Comparison of ENCODE assay signal across 7 cellular contexts in genomic region chr12:55818140-55818728, GRCh38. TPM values are rescaled to one million over a fixed set of nuclear protein-coding genes. Genes with fewer than 3 reads are reported as not detected.
DNase-seq lines count a peak whose midpoint lies in the region; ATAC-seq and TF ChIP-seq lines count a peak whose summit lies in the region.
"Had no signal": no experiment of that assay in that cellular context is flagged by ENCODE, and none has a peak within 500 bp of the region (broad histone marks: within the 10 kb centered on the region; RNA-seq: fewer than 3 reads in every experiment).

No MANE protein-coding gene starts in this region.

- H3K9me3 Mint-ChIP-seq in nephron progenitor cell: no peaks in the 10 kb centered on the region

- peak overlapping the region; percentile 17 for H3K27ac Mint-ChIP-seq in nephron progenitor cell

- peaks cover 32% of the 10 kb centered on the region for H3K4me1 Mint-ChIP-seq in nephron progenitor cell

- ATAC-seq in GM18517 (IDR thresholded peaks at IDR 0.05; ENCODE audit: unreplicated experiment): peak; percentile 8
- ATAC-seq in HG03095 (IDR thresholded peaks at IDR 0.05; ENCODE audit: unreplicated experiment): peak; percentile 19

- H3K4me3 ChIP-seq in astrocyte of the spinal cord (ENCODE audit: low read depth, low read length): peak overlapping the region; percentile 91

- H3K27me3 Mint-ChIP-seq in nephron progenitor cell (ENCODE audit: low read depth, poor library complexity): no peaks in the 10 kb centered on the region
- H3K27me3 Mint-ChIP-seq: activated naive CD8-positive, alpha-beta T cell had no signal

- TF ChIP-seq CTCF in astrocyte of the spinal cord (IDR thresholded peaks at IDR 0.05; ENCODE audit: low read depth, low read length) (no peak), nephron progenitor cell (IDR thresholded peaks at IDR 0.05) (no peak)

- in situ Hi-C loops in astrocyte of the spinal cord (cut with HindIII; ENCODE audit: low sequenced_read_pairs): no loop called here

- DNase-seq in astrocyte of the spinal cord (ENCODE audit: low read depth, low spot score): peak; percentile 18
- no peak for DNase-seq in nephron progenitor cell
- no peak for DNase-seq in SK-N-DZ (ENCODE audit: low spot score)
- DNase-seq in NCI-H2029 (lab: John Stamatoyannopoulos, UW): no peak

- H3K4me3 Mint-ChIP-seq in nephron progenitor cell: no peak overlapping the region
- H3K4me3 Mint-ChIP-seq: activated naive CD8-positive, alpha-beta T cell had no signal

- peaks cover 38% of the 10 kb centered on the region for H3K36me3 Mint-ChIP-seq in nephron progenitor cell (ENCODE audit: low read depth)
- H3K36me3 Mint-ChIP-seq: activated naive CD8-positive, alpha-beta T cell had no signal

RNA-seq across cellular contexts. Expression of gene ORMDL2, which starts 0.4 kb away (rescaled TPM):
- polyA plus RNA-seq in SK-N-DZ (2014; cell fraction: cytosol; rRNA removed): 10.1 and 14.7 TPM in 2 replicates
- polyA plus RNA-seq in SK-N-DZ (2014; cell fraction: nucleus; rRNA removed): 8.9 and 17.5 TPM in 2 replicates

RNA-seq across cellular contexts. Expression of gene SARNP, which starts 0.7 kb away (rescaled TPM):
- polyA plus RNA-seq in SK-N-DZ (2014; cell fraction: cytosol; rRNA removed): 195 and 235 TPM in 2 replicates
- polyA plus RNA-seq in SK-N-DZ (2014; cell fraction: nucleus; rRNA removed): 99.9 and 153 TPM in 2 replicates

RNA-seq across cellular contexts. Expression of gene DNAJC14, which starts 11.2 kb away (rescaled TPM):
- polyA plus RNA-seq in SK-N-DZ (2014; cell fraction: cytosol; rRNA removed): 51.9 and 55.0 TPM in 2 replicates
- polyA plus RNA-seq in SK-N-DZ (2014; cell fraction: nucleus; rRNA removed): 17.1 and 17.9 TPM in 2 replicates

RNA-seq across cellular contexts. Expression of gene MMP19, which starts 24.5 kb away (rescaled TPM):
- 0.50 TPM in 1 of 2 replicates, not detected in the other for polyA plus RNA-seq in SK-N-DZ (2014; cell fraction: cytosol; rRNA removed)
- polyA plus RNA-seq in SK-N-DZ (2014; cell fraction: nucleus; rRNA removed): not detected in 2 replicates
